ENCODE assay signal across 19 cellular contexts in the genomic region with DNA sequence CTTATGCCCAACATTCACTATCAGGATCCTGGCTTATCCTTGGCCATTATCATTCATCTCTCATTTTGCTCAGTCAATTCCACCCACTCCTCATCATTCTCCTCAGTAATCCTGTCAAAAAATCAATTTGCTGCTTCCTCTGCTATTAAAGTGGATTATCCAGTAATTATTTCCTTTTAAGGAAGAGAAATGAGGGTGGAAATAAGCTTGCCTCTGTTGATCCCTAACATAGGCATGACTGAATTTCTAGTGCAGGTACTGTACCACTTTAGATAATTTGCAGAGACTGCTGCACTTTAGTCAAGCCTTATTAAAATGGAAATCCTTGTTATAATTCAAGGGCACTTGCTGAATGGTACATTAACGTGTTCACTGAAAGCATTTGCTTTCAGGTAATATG. TPM values are rescaled to one million over a fixed set of nuclear protein-coding genes. Genes with fewer than 3 reads are reported as not detected.
DNase-seq lines count a peak whose midpoint lies in the region; ATAC-seq and TF ChIP-seq lines count a peak whose summit lies in the region.
"Had no signal": no experiment of that assay in that cellular context is flagged by ENCODE, and none has a peak within 500 bp of the region (broad histone marks: within the 10 kb centered on the region; RNA-seq: fewer than 3 reads in every experiment).

No MANE protein-coding gene starts in this region.

- no peak overlapping the region for H3K4me2 ChIP-seq in MM.1S (ENCODE audit: low read depth, low read length)

- H3K9me2 ChIP-seq in MM.1S (replicated peaks; ENCODE audit: insufficient read depth, low read length) = no peaks in the 10 kb centered on the region

- H3K4me1 Mint-ChIP-seq in activated naive CD8-positive, alpha-beta T cell treated with anti-CD3 and anti-CD28 coated beads for 36 hours = no peaks in the 10 kb centered on the region

- BruUV-seq in A673 (replicated peaks; lab: Mats Ljungman, UMichigan) = no TSS peak

- TF ChIP-seq CTCF in A673 (conservative IDR thresholded peaks at IDR 0.05; ENCODE audit: low read depth, low read length) (no peak), right lobe of liver (IDR thresholded peaks at IDR 0.05) (no peak), MM.1S (IDR thresholded peaks at IDR 0.05; ENCODE audit: low read length) (no peak)

- H3K27me3 ChIP-seq in A673 (replicated peaks; ENCODE audit: insufficient read depth, low read depth, low read length, poor library complexity) = no peaks in the 10 kb centered on the region
- H3K27me3 ChIP-seq in right lobe of liver = no peaks in the 10 kb centered on the region
- H3K27me3 ChIP-seq in MM.1S (replicated peaks; ENCODE audit: insufficient read depth, low read length) = no peaks in the 10 kb centered on the region
- H3K27me3 ChIP-seq: SJCRH30 had no signal

- H3K4me3 Mint-ChIP-seq in activated naive CD8-positive, alpha-beta T cell treated with anti-CD3 and anti-CD28 coated beads for 36 hours = no peak overlapping the region
- H3K4me3 Mint-ChIP-seq: CD14-positive monocyte had no signal

- H3K27me3 Mint-ChIP-seq in activated naive CD8-positive, alpha-beta T cell treated with anti-CD3 and anti-CD28 coated beads for 36 hours = peaks cover 5% of the 10 kb centered on the region

- no peak overlapping the region for H2AFZ ChIP-seq in MM.1S (ENCODE audit: low read length)

- H3K36me3 Mint-ChIP-seq in activated naive CD8-positive, alpha-beta T cell treated with anti-CD3 and anti-CD28 coated beads for 36 hours = no peaks in the 10 kb centered on the region
- H3K36me3 Mint-ChIP-seq: CD14-positive monocyte had no signal

- no peak overlapping the region for H3K9ac ChIP-seq in MM.1S (ENCODE audit: low read length)

- intact Hi-C loops in A673 (cut with micrococcal nuclease; ENCODE audit: unreplicated experiment) (loop anchor here (5.0 kb wide), 1 partner anchor 45 kb away; a partner anchor contains a TSS), right lobe of liver (cut with DNase I) (no loop called here)

- H3K27ac ChIP-seq in A673 (ENCODE audit: low read depth, low read length, poor library complexity, severe bottlenecking) (peak overlapping the region; percentile 16), right lobe of liver (no peak overlapping the region), MM.1S (ENCODE audit: low read length) (no peak overlapping the region)
- H3K27ac ChIP-seq: SJCRH30 had no signal

- H3K36me3 ChIP-seq in A673 (ENCODE audit: insufficient read depth, low read length, poor library complexity, severe bottlenecking) (no peaks in the 10 kb centered on the region), right lobe of liver (no peaks in the 10 kb centered on the region), MM.1S (replicated peaks; ENCODE audit: insufficient read depth, low read length) (no peaks in the 10 kb centered on the region)
- H3K36me3 ChIP-seq: HAP-1, SJCRH30 had no signal

- H3K9me3 Mint-ChIP-seq in activated naive CD8-positive, alpha-beta T cell treated with anti-CD3 and anti-CD28 coated beads for 36 hours = no peaks in the 10 kb centered on the region

- peak; percentile 94 for DNase-seq in A673 (ENCODE audit: low spot score)
- DNase-seq in NCI-H1417 (lab: John Stamatoyannopoulos, UW) = peak in 2 of 3 experiments; percentile 73 to 96
- DNase-seq in NCI-H2227 (lab: John Stamatoyannopoulos, UW; ENCODE audit: unreplicated experiment) = peak; percentile 61
- peak; percentile 41 for DNase-seq in SK-N-DZ (ENCODE audit: low spot score)
- no peak for DNase-seq in activated effector memory CD4-positive, alpha-beta T cell treated with anti-CD3 and anti-CD28 coated beads, Interleukin-2, amount 50 U/mL, for 16 hours
- no peak for DNase-seq in activated naive CD8-positive, alpha-beta T cell treated with anti-CD3 and anti-CD28 coated beads for 36 hours
- no peak for DNase-seq in right lobe of liver
- DNase-seq in MM.1S = no peak
- DNase-seq: Caco-2, DMS53, IMR-90, Karpas-422, NCI-H1436, NCI-H510A treated with DMSO at 0.1 percent for 48 hours, PC-3, SJCRH30, T-helper 2 cell had no signal

- POLR2A ChIA-PET in A673 (lab: Charles Lee; ENCODE audit: low non-redundant PET) = no interaction called here

- H3K9me3 ChIP-seq in A673 (ENCODE audit: low read depth, low read length, poor library complexity, severe bottlenecking) = no peaks in the 10 kb centered on the region
- no peaks in the 10 kb centered on the region for H3K9me3 ChIP-seq in right lobe of liver
- no peaks in the 10 kb centered on the region for H3K9me3 ChIP-seq in MM.1S (replicated peaks; ENCODE audit: insufficient read depth, low read length)
- H3K9me3 ChIP-seq: Caco-2, HAP-1, SJCRH30 had no signal

- ATAC-seq in right lobe of liver = no peak
- ATAC-seq: PC-3 had no signal

- CTCF ChIA-PET in A673 (lab: Charles Lee) = no interaction called here

- H3F3A ChIP-seq in MM.1S (ENCODE audit: insufficient read depth, low read length) = no peaks in the 10 kb centered on the region

- H3K79me2 ChIP-seq in MM.1S (ENCODE audit: low read length) = no peaks in the 10 kb centered on the region

- H3K4me1 ChIP-seq in A673 (ENCODE audit: insufficient read depth, low read length, poor library complexity, severe bottlenecking) (peaks cover 40% of the 10 kb centered on the region), right lobe of liver (no peaks in the 10 kb centered on the region), MM.1S (ENCODE audit: low read length) (no peaks in the 10 kb centered on the region)
- H3K4me1 ChIP-seq: SJCRH30 had no signal

- H3K4me3 ChIP-seq in A673 (ENCODE audit: low read depth, low read length, poor library complexity, severe bottlenecking) (no peak overlapping the region), right lobe of liver (no peak overlapping the region), MM.1S (ENCODE audit: low read length) (no peak overlapping the region)
- H3K4me3 ChIP-seq: HAP-1, SJCRH30 had no signal

- 0% methylated on average over 1 of the region's 1 CpG for WGBS in right lobe of liver (ENCODE audit: insufficient coverage, low coverage, low lambda C conversion rate, missing lambda C conversion rate)

- TF ChIP-seq POLR2A in right lobe of liver (IDR thresholded peaks at IDR 0.05) = no peak

- H4K20me1 ChIP-seq in MM.1S (ENCODE audit: insufficient read depth, low read length) = no peaks in the 10 kb centered on the region

- no peak overlapping the region for H3K27ac Mint-ChIP-seq in activated naive CD8-positive, alpha-beta T cell treated with anti-CD3 and anti-CD28 coated beads for 36 hours
- H3K27ac Mint-ChIP-seq: CD14-positive monocyte had no signal

RNA-seq across cellular contexts. Expression of a gene that starts 43.2 kb away (rescaled TPM):
- total RNA-seq in A673 (2021) (24.2 and 24.7 TPM in 2 replicates), right lobe of liver (10 to 100 TPM in 1 of 6 experiments, 1 to 10 TPM in 5; 2.5 to 10.9 (median 5.2) TPM)
- 24.2 and 37.9 TPM in 2 replicates for polyA plus RNA-seq in SK-N-DZ (2014; cell fraction: cytosol; rRNA removed)
- polyA plus RNA-seq in SK-N-DZ (2014; cell fraction: nucleus; rRNA removed) = 17.4 and 24.7 TPM in 2 replicates
- total RNA-seq in activated naive CD8-positive, alpha-beta T cell treated with anti-CD3 and anti-CD28 coated beads for 36 hours = 1 to 10 TPM; 5.1 to 6.1 TPM

Comparison
In these comparisons a context has a peak if more than half of its experiments do, and no peak if none do; other contexts are left out.
1. DNase-seq: peak in A673 (single experiment), NCI-H1417 (2 of 3), NCI-H2227 (single experiment) and SK-N-DZ (single experiment); none in activated effector memory CD4-positive, alpha-beta T cell treated with anti-CD3 and anti-CD28 coated beads, Interleukin-2, amount 50 U/mL, for 16 hours (single experiment), activated naive CD8-positive, alpha-beta T cell treated with anti-CD3 and anti-CD28 coated beads for 36 hours (single experiment), right lobe of liver (0 of 3) and MM.1S (single experiment).